ENCODE assay signal across 8 cellular contexts in genomic region chr3:10344147-10344943, GRCh38. TPM values are rescaled to one million over a fixed set of nuclear protein-coding genes. Genes with fewer than 3 reads are reported as not detected.
A peak's percentile ranks its signal among the peaks of the same experiment; 100 is the strongest.
DNase-seq lines count a peak whose midpoint lies in the region; ATAC-seq lines count a peak whose summit lies in the region.

No MANE protein-coding gene starts in this region.

- peak in 1 of 2 donors; percentile 25 for ATAC-seq in left cardiac atrium
- no peak for ATAC-seq in HG02852 (IDR thresholded peaks at IDR 0.05; ENCODE audit: unreplicated experiment)
- ATAC-seq in GM19463 (IDR thresholded peaks at IDR 0.05; ENCODE audit: unreplicated experiment), result no peak

- peak; percentile 95 for DNase-seq in H7
- DNase-seq in SKM-1 (lab: John Stamatoyannopoulos, UW; ENCODE audit: unreplicated experiment), result peak; percentile 37
- peak; percentile 27 for DNase-seq in activated naive CD8-positive, alpha-beta T cell treated with anti-CD3 and anti-CD28 coated beads, Interleukin-2, amount 50 U/mL, for 16 hours (ENCODE audit: low read depth, low spot score)
- peak; percentile 34 for DNase-seq in left cardiac atrium
- DNase-seq in stimulated activated CD4-positive, alpha-beta T cell treated with anti-CD3 and anti-CD28 coated beads, Interleukin-12 subunit alpha, Interleukin-12 subunit beta, amount 100 ng/mL, for 24 hours (ENCODE audit: low read depth in 2 of 2), result peak; percentile 31 to 52

- H3K4me2 ChIP-seq in BLaER1, result peak overlapping the region; percentile 89

- H3K27me3 ChIP-seq in BLaER1, result no peaks in the 10 kb centered on the region
- H3K27me3 ChIP-seq in H7 (ENCODE audit: control insufficient read depth, insufficient read depth, low read length), result no peaks in the 10 kb centered on the region

- peak overlapping the region; percentile 56; the same call in 1 of the 2 replicates for H3K9ac ChIP-seq in BLaER1

- intact Hi-C loops in left cardiac atrium (cut with DNase I), result loop anchor here in 1 of 2 donors (1.0 to 5.0 kb wide), 2 partner anchors 348 to 395 kb away; no protein-coding TSS in a partner anchor

- no peaks in the 10 kb centered on the region for H3K9me3 ChIP-seq in BLaER1

- no peak overlapping the region for H3K4me3 ChIP-seq in BLaER1
- H3K4me3 ChIP-seq in H7 (ENCODE audit: insufficient read depth, low read depth, low read length), result no peak overlapping the region

- peaks cover 100% of the 10 kb centered on the region for H3K4me1 ChIP-seq in BLaER1

- peaks cover 44% of the 10 kb centered on the region for H3K36me3 ChIP-seq in BLaER1
- no peaks in the 10 kb centered on the region for H3K36me3 ChIP-seq in H7 (replicated peaks; ENCODE audit: control insufficient read depth, insufficient read depth, low read length)

- no peaks in the 10 kb centered on the region for H4K20me1 ChIP-seq in BLaER1

- H3K27ac ChIP-seq in BLaER1, result peak overlapping the region; percentile 87

RNA-seq across cellular contexts. Expression of gene SEC13, which starts 23.4 kb away (rescaled TPM):
- total RNA-seq in H7 (2014; rRNA removed; shearing (Covaris generic)), result 193 and 204 TPM in 2 replicates
- 10 to 100 TPM; 61.4 to 88.8 TPM for total RNA-seq in left cardiac atrium

RNA-seq across cellular contexts. Expression of gene GHRL, which starts 51.6 kb away (rescaled TPM):
- not detected in 2 replicates for total RNA-seq in H7 (2014; rRNA removed; shearing (Covaris generic))
- total RNA-seq in left cardiac atrium, result under 1 TPM in 1 of 2 donors, not detected in 1; 0.60 TPM

Comparison
In these comparisons a context has a peak if more than half of its experiments do, and no peak if none do; other contexts are left out.
1. DNase-seq: peak in every context shown above with its lines; median percentile 95 in H7; 42 in stimulated activated CD4-positive, alpha-beta T cell treated with anti-CD3 and anti-CD28 coated beads, Interleukin-12 subunit alpha, Interleukin-12 subunit beta, amount 100 ng/mL, for 24 hours; 37 in SKM-1; 34 in left cardiac atrium; 27 in activated naive CD8-positive, alpha-beta T cell treated with anti-CD3 and anti-CD28 coated beads, Interleukin-2, amount 50 U/mL, for 16 hours.